In genomic region chr11:119629085-119629484, GRCh38 we compare ENCODE assay signal across 30 cellular contexts.
"Had no signal": no experiment of that assay in that cellular context is flagged by ENCODE, and none has a peak within 500 bp of the region (broad histone marks: within the 10 kb centered on the region; RNA-seq: fewer than 3 reads in every experiment).

No MANE protein-coding gene starts in this region.

- H3K36me3 Mint-ChIP-seq: naive thymus-derived CD4-positive, alpha-beta T cell; natural killer cell; stimulated activated memory B cell treated with anti-CD40 and anti-IgM and Interleukin-4, amounts not matched to agents 10 μg/mL and 1 μg/mL and 100 μg/mL, for 72 hours; type B pancreatic cell had no signal

- H3K9me3 ChIP-seq: ovary, psoas muscle, right lobe of liver, spleen, suprapubic skin, testis, tibial artery, transverse colon, upper lobe of right lung, uterus had no signal

- H3K27me3 ChIP-seq: ovary, right lobe of liver, suprapubic skin, testis, transverse colon, upper lobe of right lung, uterus had no signal

- ATAC-seq: naive thymus-derived CD4-positive, alpha-beta T cell; natural killer cell; psoas muscle; right cardiac atrium; right lobe of liver; stimulated activated memory B cell treated with anti-CD40 and anti-IgM and Interleukin-4, amounts not matched to agents 10 μg/mL and 1 μg/mL and 100 μg/mL, for 72 hours; stimulated activated naive CD8-positive, alpha-beta T cell treated with anti-CD3 and anti-CD28 coated beads, Interleukin-15, amount 100 ng/mL, for 72 hours; stimulated activated naive CD8-positive, alpha-beta T cell treated with anti-CD3 and anti-CD28 coated beads, Interleukin-15, Interleukin-2, amounts not matched to agents 100 U/mL and 50 U/mL, for 24 hours; upper lobe of right lung had no signal

- H3K4me3 Mint-ChIP-seq: naive thymus-derived CD4-positive, alpha-beta T cell; natural killer cell; nephron; stimulated activated memory B cell treated with anti-CD40 and anti-IgM and Interleukin-4, amounts not matched to agents 10 μg/mL and 1 μg/mL and 100 μg/mL, for 72 hours; stimulated activated naive CD8-positive, alpha-beta T cell treated with anti-CD3 and anti-CD28 coated beads, Interleukin-15, amount 100 ng/mL, for 72 hours; type B pancreatic cell had no signal

- H3K4me3 ChIP-seq: ovary, psoas muscle, right lobe of liver, skin epidermis, smooth muscle cell, spleen, suprapubic skin, testis, tibial artery, transverse colon, upper lobe of right lung, uterus had no signal

- H2AFZ ChIP-seq: parathyroid adenoma had no signal

- H3K27ac ChIP-seq: ovary, parathyroid adenoma, psoas muscle, right lobe of liver, skin epidermis, spleen, suprapubic skin, testis, tibial artery, transverse colon, upper lobe of right lung, uterus had no signal

- H3K9me3 Mint-ChIP-seq: natural killer cell; stimulated activated naive CD8-positive, alpha-beta T cell treated with anti-CD3 and anti-CD28 coated beads, Interleukin-15, amount 100 ng/mL, for 72 hours; type B pancreatic cell had no signal

- H3K9ac ChIP-seq: parathyroid adenoma had no signal

- H3K4me1 ChIP-seq: parathyroid adenoma, right lobe of liver, spleen, testis, transverse colon, upper lobe of right lung, uterus had no signal

- H3K4me1 Mint-ChIP-seq: natural killer cell; stimulated activated memory B cell treated with anti-CD40 and anti-IgM and Interleukin-4, amounts not matched to agents 10 μg/mL and 1 μg/mL and 100 μg/mL, for 72 hours; stimulated activated naive CD8-positive, alpha-beta T cell treated with anti-CD3 and anti-CD28 coated beads, Interleukin-15, amount 100 ng/mL, for 72 hours had no signal

- H3K36me3 ChIP-seq: ovary, right lobe of liver, spleen, suprapubic skin, tibial artery, transverse colon, upper lobe of right lung, uterus had no signal

- H3K27ac Mint-ChIP-seq: naive thymus-derived CD4-positive, alpha-beta T cell; natural killer cell; progenitor cell of endocrine pancreas; stimulated activated memory B cell treated with anti-CD40 and anti-IgM and Interleukin-4, amounts not matched to agents 10 μg/mL and 1 μg/mL and 100 μg/mL, for 72 hours; stimulated activated naive CD8-positive, alpha-beta T cell treated with anti-CD3 and anti-CD28 coated beads, Interleukin-15, amount 100 ng/mL, for 72 hours; type B pancreatic cell had no signal

- DNase-seq: naive thymus-derived CD4-positive, alpha-beta T cell; natural killer cell; occipital lobe; ovary; right lobe of liver; spleen; stimulated activated CD4-positive, alpha-beta T cell treated with anti-CD3 and anti-CD28 coated beads, Interleukin-12 subunit alpha, Interleukin-12 subunit beta, amount 100 ng/mL, for 4 hours; stimulated activated CD4-positive, alpha-beta T cell treated with anti-CD3 and anti-CD28 coated beads, Interleukin-1b, Interleukin-23, amount 100 ng/mL, for 48 hours; stimulated activated CD4-positive, alpha-beta T cell treated with anti-CD3 and anti-CD28 coated beads, Interleukin-4, amount 100 ng/mL, for 1 hour; stimulated activated CD4-positive, alpha-beta T cell treated with anti-CD3 and anti-CD28 coated beads, Interleukin-4, amount 100 ng/mL, for 4 hours; stimulated activated CD8-positive, alpha-beta memory T cell treated with anti-CD3 and anti-CD28 coated beads, Interleukin-4, amount 100 ng/mL, for 48 hours; stimulated activated naive CD4-positive, alpha-beta T cell; stimulated activated naive CD8-positive, alpha-beta T cell treated with anti-CD3 and anti-CD28 coated beads, Interleukin-15, amount 100 ng/mL, for 72 hours; stimulated activated naive CD8-positive, alpha-beta T cell treated with anti-CD3 and anti-CD28 coated beads, Interleukin-15, Interleukin-2, amounts not matched to agents 100 U/mL and 50 U/mL, for 24 hours; substantia nigra; testis; tibial artery; transverse colon; upper lobe of right lung; uterus had no signal

- H3K4me2 ChIP-seq: smooth muscle cell had no signal
